Comparison of ENCODE assay signal across 21 cellular contexts in the genomic region with DNA sequence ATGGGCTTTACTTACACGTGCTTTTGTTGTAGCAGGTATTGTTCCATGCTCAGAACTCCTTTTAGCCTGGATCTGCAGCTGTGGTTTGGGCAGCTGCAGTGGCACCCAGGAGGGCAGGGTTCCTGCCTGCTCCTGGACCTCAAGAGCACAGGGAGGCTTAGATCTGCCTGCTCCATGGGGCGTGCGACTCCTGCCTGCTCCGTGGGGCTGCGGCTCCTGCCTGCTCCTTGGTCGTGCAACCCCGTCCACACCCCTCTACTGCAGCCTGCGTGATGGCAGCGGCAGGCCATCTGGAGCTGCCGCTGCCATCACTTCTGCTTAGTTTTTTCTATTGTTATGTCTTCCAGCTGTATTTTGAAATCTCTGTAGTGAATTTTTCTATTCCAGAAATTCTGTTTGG. TPM values are rescaled to one million over a fixed set of nuclear protein-coding genes. Genes with fewer than 3 reads are reported as not detected.
"Had no signal": no experiment of that assay in that cellular context is flagged by ENCODE, and none has a peak within 500 bp of the region (broad histone marks: within the 10 kb centered on the region; RNA-seq: fewer than 3 reads in every experiment).

No MANE protein-coding gene starts in this region.

- H3K36me3 Mint-ChIP-seq: activated naive CD8-positive, alpha-beta T cell treated with anti-CD3 and anti-CD28 coated beads, Interleukin-2, amount 10 ng/mL, durations not matched to agents 7 days and 5 days had no signal

- H3K27ac Mint-ChIP-seq: activated CD8-positive, alpha-beta T cell treated with anti-CD3 and anti-CD28 coated beads for 36 hours; activated naive CD4-positive, alpha-beta T cell treated with anti-CD3 and anti-CD28 coated beads, Interleukin-2, amount 50 U/mL, for 24 hours; activated naive CD8-positive, alpha-beta T cell treated with anti-CD3 and anti-CD28 coated beads, Interleukin-2, amount 10 ng/mL, durations not matched to agents 7 days and 5 days; activated T-cell treated with anti-CD3 and anti-CD28 coated beads, Interleukin-2, amount 50 U/mL, for 24 hours; activated T-helper 2 cell treated with anti-CD3 and anti-CD28 coated beads, Interferon-gamma antibody, Interleukin-2, Interleukin-4, amounts not matched to agents 10 μg/mL and 5 μg/mL and 100 μg/mL, durations not matched to agents 14 hours and 24 hours and 36 hours had no signal

- H3K4me2 ChIP-seq: PC-9 had no signal

- H2AFZ ChIP-seq: PC-9 had no signal

- H3K9me3 Mint-ChIP-seq: activated CD8-positive, alpha-beta T cell treated with anti-CD3 and anti-CD28 coated beads for 36 hours; activated naive CD4-positive, alpha-beta T cell treated with anti-CD3 and anti-CD28 coated beads, Interleukin-2, amount 50 U/mL, for 24 hours; activated naive CD8-positive, alpha-beta T cell treated with anti-CD3 and anti-CD28 coated beads, Interleukin-2, amount 10 ng/mL, durations not matched to agents 7 days and 5 days; activated T-cell treated with anti-CD3 and anti-CD28 coated beads, Interleukin-2, amount 50 U/mL, for 24 hours; activated T-helper 2 cell treated with anti-CD3 and anti-CD28 coated beads, Interferon-gamma antibody, Interleukin-2, Interleukin-4, amounts not matched to agents 10 μg/mL and 5 μg/mL and 100 μg/mL, durations not matched to agents 14 hours and 24 hours and 36 hours; central memory CD8-positive, alpha-beta T cell had no signal

- DNase-seq: activated CD4-positive, alpha-beta T cell treated with anti-CD3 and anti-CD28 coated beads for 1 hour; activated CD4-positive, CD25-positive, alpha-beta regulatory T cell; activated gamma-delta T cell; activated naive CD4-positive, alpha-beta T cell treated with Interleukin-2 at 50 U/mL for 16 hours; activated naive CD8-positive, alpha-beta T cell treated with anti-CD3 and anti-CD28 coated beads, Interleukin-2, amount 10 ng/mL, durations not matched to agents 7 days and 5 days; activated T-cell treated with anti-CD3 and anti-CD28 coated beads, Interleukin-2, amount 50 U/mL, for 24 hours; MG63; Right ventricle myocardium superior had no signal

- H3K4me3 ChIP-seq: ascending aorta, cardiac muscle cell, MG63, PC-9, SK-N-MC had no signal

- H3K4me3 Mint-ChIP-seq: activated CD8-positive, alpha-beta T cell treated with anti-CD3 and anti-CD28 coated beads for 36 hours; activated naive CD4-positive, alpha-beta T cell treated with anti-CD3 and anti-CD28 coated beads, Interleukin-2, amount 50 U/mL, for 24 hours; activated naive CD8-positive, alpha-beta T cell treated with anti-CD3 and anti-CD28 coated beads, Interleukin-2, amount 10 ng/mL, durations not matched to agents 7 days and 5 days; activated T-cell treated with anti-CD3 and anti-CD28 coated beads, Interleukin-2, amount 50 U/mL, for 24 hours; central memory CD8-positive, alpha-beta T cell had no signal

- H3K27me3 ChIP-seq: ascending aorta had no signal

- H3K36me3 ChIP-seq: ascending aorta, cardiac muscle cell, MG63, WERI-Rb-1 had no signal

- H3K9me3 ChIP-seq: ascending aorta, MG63 had no signal

- H3K4me1 Mint-ChIP-seq: activated naive CD4-positive, alpha-beta T cell treated with anti-CD3 and anti-CD28 coated beads, Interleukin-2, amount 50 U/mL, for 24 hours; central memory CD8-positive, alpha-beta T cell had no signal

- H3K4me1 ChIP-seq: ascending aorta had no signal

- H3K27ac ChIP-seq: ascending aorta, cardiac muscle cell, PC-9, RWPE1, SK-N-MC, WERI-Rb-1 had no signal

RNA-seq across cellular contexts. Expression of a gene that starts 11.7 kb away (rescaled TPM):
- total RNA-seq: activated CD8-positive, alpha-beta memory T cell treated with anti-CD3 and anti-CD28 coated beads for 36 hours; activated CD8-positive, alpha-beta T cell treated with anti-CD3 and anti-CD28 coated beads for 36 hours; activated naive CD8-positive, alpha-beta T cell treated with anti-CD3 and anti-CD28 coated beads, Interleukin-2, amount 10 ng/mL, durations not matched to agents 7 days and 5 days; activated T-helper 2 cell treated with anti-CD3 and anti-CD28 coated beads, Interferon-gamma antibody, Interleukin-2, Interleukin-4, amounts not matched to agents 10 μg/mL and 5 μg/mL and 100 μg/mL, durations not matched to agents 14 hours and 24 hours and 36 hours; ascending aorta; chondrocyte; PC-9; Right ventricle myocardium superior had no signal
- polyA plus RNA-seq: adipose tissue had no signal
